Comparison of ENCODE assay signal across 20 cellular contexts in the genomic region with DNA sequence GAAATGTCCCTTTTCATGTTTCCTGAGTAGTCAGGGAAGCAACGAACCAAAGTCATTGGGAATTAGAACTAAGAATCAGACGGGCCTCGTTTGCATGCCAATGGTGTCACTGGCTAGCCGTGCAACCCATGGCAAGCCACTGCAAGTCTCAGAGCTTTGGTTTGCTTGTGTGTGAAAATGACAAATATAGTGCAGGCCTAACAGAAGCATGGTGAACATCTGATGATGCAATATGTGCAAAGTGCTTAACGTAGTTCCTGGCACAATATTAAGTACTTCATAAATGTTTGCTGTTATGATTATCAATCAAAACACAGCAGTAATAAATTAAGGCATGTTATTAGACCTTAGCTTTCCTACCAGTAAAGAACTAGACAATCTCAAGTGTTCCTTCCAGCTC.
DNase-seq lines count a peak whose midpoint lies in the region; ATAC-seq and TF ChIP-seq lines count a peak whose summit lies in the region.
"Had no signal": no experiment of that assay in that cellular context is flagged by ENCODE, and none has a peak within 500 bp of the region (broad histone marks: within the 10 kb centered on the region; RNA-seq: fewer than 3 reads in every experiment).

No MANE protein-coding gene starts in this region.

- peaks cover 6% of the 10 kb centered on the region for H3K4me1 ChIP-seq in foreskin keratinocyte
- peaks cover 21% of the 10 kb centered on the region for H3K4me1 ChIP-seq in mesenchymal stem cell (ENCODE audit: control insufficient read depth, insufficient read depth, low read depth, low read length)
- peaks cover 9% of the 10 kb centered on the region for H3K4me1 ChIP-seq in colonic mucosa
- H3K4me1 ChIP-seq in left lung: peaks cover 1 to 4% of the 10 kb centered on the region in 2 donors
- no peaks in the 10 kb centered on the region for H3K4me1 ChIP-seq in ovary (ENCODE audit: insufficient read depth)

- H3K9ac ChIP-seq in mesenchymal stem cell (ENCODE audit: low read length) (no peak overlapping the region), colonic mucosa (ENCODE audit: low read depth in 2 of 2, low read length in 2 of 2) (no peak overlapping the region)
- H3K9ac ChIP-seq: KMS-11, SK-N-SH had no signal

- H3K36me3 Mint-ChIP-seq in WTC11: no peaks in the 10 kb centered on the region
- H3K36me3 Mint-ChIP-seq: CD4-positive, CD25-positive, alpha-beta regulatory T cell had no signal

- H4K91ac ChIP-seq in mesenchymal stem cell (ENCODE audit: low read length): no peak overlapping the region

- H3K18ac ChIP-seq in mesenchymal stem cell (ENCODE audit: low read depth in 1 of 2, low read length in 2 of 2): no peak overlapping the region

- no peaks in the 10 kb centered on the region for H3K27me3 ChIP-seq in foreskin keratinocyte
- H3K27me3 ChIP-seq in mesenchymal stem cell (ENCODE audit: control insufficient read depth in 1 of 2, insufficient read depth in 1 of 2, low read length in 2 of 2): no peaks in the 10 kb centered on the region
- no peaks in the 10 kb centered on the region for H3K27me3 ChIP-seq in colonic mucosa
- no peaks in the 10 kb centered on the region for H3K27me3 ChIP-seq in left lung
- no peaks in the 10 kb centered on the region for H3K27me3 ChIP-seq in ovary
- H3K27me3 ChIP-seq: BE2C had no signal

- H3K4me1 Mint-ChIP-seq in WTC11: peaks cover 16% of the 10 kb centered on the region
- H3K4me1 Mint-ChIP-seq: CD4-positive, CD25-positive, alpha-beta regulatory T cell had no signal

- no peak for TF ChIP-seq RAD21 in Ishikawa (IDR thresholded peaks at IDR 0.05; ENCODE audit: low read depth)

- no peaks in the 10 kb centered on the region for H3K9me3 ChIP-seq in mesenchymal stem cell (ENCODE audit: control insufficient read depth, low read length)
- H3K9me3 ChIP-seq in colonic mucosa: no peaks in the 10 kb centered on the region
- no peaks in the 10 kb centered on the region for H3K9me3 ChIP-seq in left lung
- no peaks in the 10 kb centered on the region for H3K9me3 ChIP-seq in ovary
- H3K9me3 ChIP-seq: BE2C, SK-N-SH had no signal

- no peak overlapping the region for H3K27ac Mint-ChIP-seq in WTC11
- H3K27ac Mint-ChIP-seq: CD4-positive, CD25-positive, alpha-beta regulatory T cell had no signal

- H2BK120ac ChIP-seq in mesenchymal stem cell (ENCODE audit: low read depth, low read length): no peak overlapping the region

- TF ChIP-seq POLR2A in ovary (IDR thresholded peaks at IDR 0.05): no peak

- H3K4ac ChIP-seq in mesenchymal stem cell (ENCODE audit: low read depth in 1 of 2, low read length in 2 of 2): no peak overlapping the region

- H4K8ac ChIP-seq in mesenchymal stem cell (ENCODE audit: low read length): no peak overlapping the region

- CTCF ChIA-PET in WTC11 (lab: Charles Lee): interaction anchor here (0.6 to 2.0 kb wide), 4 partner anchors 20 to 417 kb away, joined by 3 to 6 read pairs (median 4); no protein-coding TSS in a partner anchor

- POLR2A ChIA-PET in WTC11 (lab: Charles Lee): no interaction called here

- H3K14ac ChIP-seq in mesenchymal stem cell (ENCODE audit: low read length in 2 of 2): no peak overlapping the region

- no peak overlapping the region for H2BK15ac ChIP-seq in mesenchymal stem cell (ENCODE audit: low read depth, poor library complexity, severe bottlenecking)

- H2BK12ac ChIP-seq in mesenchymal stem cell (ENCODE audit: low read length in 2 of 2): no peak overlapping the region

- intact Hi-C loops in colonic mucosa (cut with DNase I): no loop called here
- intact Hi-C loops in left lung (cut with DNase I): no loop called here
- intact Hi-C loops in ovary (cut with DNase I): no loop called here

- no peak overlapping the region for H2AFZ ChIP-seq in mesenchymal stem cell (ENCODE audit: low read depth, low read length)
- H2AFZ ChIP-seq: PC-9 had no signal

- H3K27ac ChIP-seq in foreskin keratinocyte: no peak overlapping the region
- no peak overlapping the region for H3K27ac ChIP-seq in mesenchymal stem cell (ENCODE audit: low read length, poor library complexity, severe bottlenecking)
- no peak overlapping the region for H3K27ac ChIP-seq in colonic mucosa
- peak overlapping the region in 1 of 2 donors; percentile 13 for H3K27ac ChIP-seq in left lung
- no peak overlapping the region for H3K27ac ChIP-seq in ovary
- H3K27ac ChIP-seq: KMS-11, PC-9, RWPE1 had no signal

- H3K79me1 ChIP-seq in mesenchymal stem cell (replicated peaks; ENCODE audit: low read length, poor library complexity, severe bottlenecking): peaks cover 2% of the 10 kb centered on the region

- no peak overlapping the region for H2BK5ac ChIP-seq in mesenchymal stem cell (ENCODE audit: low read depth, low read length, poor library complexity, severe bottlenecking)

- ATAC-seq in WTC11: 0 out of 2 replicates have a peak, but pooled peaks have one; percentile 8
- ATAC-seq in foreskin keratinocyte: no peak
- ATAC-seq in left lung: no peak

- no peak overlapping the region for H2AK5ac ChIP-seq in mesenchymal stem cell (ENCODE audit: low read length, severe bottlenecking)

- H3K9me3 Mint-ChIP-seq in WTC11: no peaks in the 10 kb centered on the region

- WGBS in mesenchymal stem cell: 92% methylated on average over 4 of the region's 5 CpGs
- WGBS in ovary, 3 donors: 91 to 93% (median 91%) methylated on average over 5 of the region's 5 CpGs

- no peak for TF ChIP-seq EP300 in Ishikawa (IDR thresholded peaks at IDR 0.05; ENCODE audit: borderline replicate concordance)
- TF ChIP-seq EP300 in ovary (IDR thresholded peaks at IDR 0.05): no peak

- no peaks in the 10 kb centered on the region for H3K27me3 Mint-ChIP-seq in WTC11 (ENCODE audit: low read depth)
- H3K27me3 Mint-ChIP-seq: CD4-positive, CD25-positive, alpha-beta regulatory T cell had no signal

- H3K4me3 Mint-ChIP-seq in WTC11: no peak overlapping the region
- H3K4me3 Mint-ChIP-seq: CD4-positive, CD25-positive, alpha-beta regulatory T cell had no signal

- H3K4me3 ChIP-seq in mesenchymal stem cell (ENCODE audit: insufficient read depth in 1 of 2, low read depth in 1 of 2, low read length in 2 of 2): no peak overlapping the region
- no peak overlapping the region for H3K4me3 ChIP-seq in colonic mucosa
- no peak overlapping the region for H3K4me3 ChIP-seq in left lung
- H3K4me3 ChIP-seq in ovary: no peak overlapping the region
- H3K4me3 ChIP-seq: PC-9 had no signal

- no peak overlapping the region for H3K4me2 ChIP-seq in mesenchymal stem cell (ENCODE audit: low read length, poor library complexity, severe bottlenecking)
- H3K4me2 ChIP-seq: KMS-11, PC-9, SK-N-SH had no signal

- no peaks in the 10 kb centered on the region for H3K36me3 ChIP-seq in mesenchymal stem cell (ENCODE audit: control insufficient read depth in 1 of 2, insufficient read depth in 2 of 2, low read depth in 1 of 2, low read length in 2 of 2)
- no peaks in the 10 kb centered on the region for H3K36me3 ChIP-seq in colonic mucosa
- H3K36me3 ChIP-seq in left lung: no peaks in the 10 kb centered on the region
- no peaks in the 10 kb centered on the region for H3K36me3 ChIP-seq in ovary
- H3K36me3 ChIP-seq: BE2C had no signal

- DNase-seq in WTC11 (ENCODE audit: low spot score) (no peak), foreskin keratinocyte (peak; percentile 42 to 74), mesenchymal stem cell (peak; percentile 36), colonic mucosa (no peak), left lung (no peak), ovary (no peak)
- DNase-seq: BE2C; CD4-positive, CD25-positive, alpha-beta regulatory T cell; DND-41; GOT3; HCEC 1CT; NCI-H187; NCI-H446 treated with DMSO at 0.1 percent for 48 hours; NCI-H526 treated with DMSO at 0.1 percent for 48 hours; PC-9; SHP77 treated with DMSO at 0.1 percent for 48 hours; SK-N-SH had no signal

- no peak overlapping the region for H3K23ac ChIP-seq in mesenchymal stem cell (ENCODE audit: low read length in 2 of 2)

- TF ChIP-seq CTCF in WTC11 (IDR thresholded peaks at IDR 0.05) (no peak), foreskin keratinocyte (conservative IDR thresholded peaks at IDR 0.05) (no peak), colonic mucosa (IDR thresholded peaks at IDR 0.05) (no peak), left lung (IDR thresholded peaks at IDR 0.05) (no peak), ovary (IDR thresholded peaks at IDR 0.05) (no peak)

TF ChIP-seq in Ishikawa, 13 proteins besides CTCF, POLR2A, EP300 and RAD21:
- TF ChIP-seq ZBTB7A (IDR thresholded peaks at IDR 0.05; ENCODE audit: low read depth) (no peak), CEBPB (IDR thresholded peaks at IDR 0.05) (0 out of 2 replicates have a peak, but pooled peaks have one; percentile 3), USF1 (IDR thresholded peaks at IDR 0.05) (no peak), FOXM1 (IDR thresholded peaks at IDR 0.05; ENCODE audit: borderline replicate concordance, low read depth) (no peak)

TF ChIP-seq in WTC11, 78 proteins besides CTCF, POLR2A, EP300 and RAD21:
- TF ChIP-seq, protein P1, sequence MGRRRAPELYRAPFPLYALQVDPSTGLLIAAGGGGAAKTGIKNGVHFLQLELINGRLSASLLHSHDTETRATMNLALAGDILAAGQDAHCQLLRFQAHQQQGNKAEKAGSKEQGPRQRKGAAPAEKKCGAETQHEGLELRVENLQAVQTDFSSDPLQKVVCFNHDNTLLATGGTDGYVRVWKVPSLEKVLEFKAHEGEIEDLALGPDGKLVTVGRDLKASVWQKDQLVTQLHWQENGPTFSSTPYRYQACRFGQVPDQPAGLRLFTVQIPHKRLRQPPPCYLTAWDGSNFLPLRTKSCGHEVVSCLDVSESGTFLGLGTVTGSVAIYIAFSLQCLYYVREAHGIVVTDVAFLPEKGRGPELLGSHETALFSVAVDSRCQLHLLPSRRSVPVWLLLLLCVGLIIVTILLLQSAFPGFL (CRISPR knock-in tag; IDR thresholded peaks at IDR 0.05; ENCODE audit: borderline replicate concordance): no peak
- TF ChIP-seq GABPB1 (CRISPR knock-in tag; IDR thresholded peaks at IDR 0.05): peak; percentile 72

Comparison
In these comparisons a context has a peak if more than half of its experiments do, and no peak if none do; other contexts are left out.
1. DNase-seq: peak in foreskin keratinocyte (2 of 2) and mesenchymal stem cell (single experiment); none in WTC11 (single experiment), colonic mucosa (single experiment), left lung (0 of 2) and ovary (0 of 5).